In the genomic region with DNA sequence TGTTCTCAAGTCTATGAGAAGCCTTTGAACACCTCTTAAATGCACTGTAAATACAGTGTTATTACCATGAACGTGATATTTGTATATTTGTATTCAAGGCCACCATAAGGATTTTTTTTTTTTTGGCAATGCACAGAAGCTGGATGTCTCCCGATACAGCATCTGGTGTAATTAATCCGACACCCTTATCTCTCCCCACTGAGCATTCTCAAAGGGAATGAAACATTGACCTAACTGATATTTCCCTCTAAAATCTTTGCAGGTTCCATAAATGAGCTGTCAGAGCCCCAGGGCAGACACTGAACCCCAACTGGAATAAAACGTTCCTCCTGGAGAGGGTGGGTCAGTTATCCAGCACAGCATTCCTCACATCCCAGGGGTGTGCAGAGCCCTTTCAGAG, we compare ENCODE assay signal across 20 cellular contexts.
"Had no signal": no experiment of that assay in that cellular context is flagged by ENCODE, and none has a peak within 500 bp of the region (broad histone marks: within the 10 kb centered on the region; RNA-seq: fewer than 3 reads in every experiment).

No MANE protein-coding gene starts in this region.

- H3K4me1 ChIP-seq: left ventricle myocardium inferior, right atrium auricular region, right lobe of liver, tibial nerve, uterus had no signal

- ATAC-seq: naive thymus-derived CD4-positive, alpha-beta T cell; natural killer cell treated with Interleukin-12 subunit alpha and Interleukin-12 subunit beta and Interleukin-15 and Interleukin-18, amount 100 ng/mL, for 72 hours; right lobe of liver; stimulated activated memory B cell treated with anti-CD40 and anti-IgM and Interleukin-4, amounts not matched to agents 10 μg/mL and 1 μg/mL and 100 μg/mL, for 72 hours; stimulated activated naive CD8-positive, alpha-beta T cell treated with anti-CD3 and anti-CD28 coated beads, Interleukin-15, amount 100 ng/mL, for 72 hours had no signal

- H3K4me3 ChIP-seq: left ventricle myocardium inferior, lung, ovary, right atrium auricular region, right lobe of liver, smooth muscle cell, tibial nerve, uterus had no signal

- H3K9me3 ChIP-seq: left ventricle myocardium inferior, ovary, right atrium auricular region, right lobe of liver, tibial nerve, uterus had no signal

- DNase-seq: islet precursor cell; left ventricle myocardium inferior; mesendoderm; naive thymus-derived CD4-positive, alpha-beta T cell; ovary; right lobe of liver; stimulated activated CD4-positive, alpha-beta T cell treated with anti-CD3 and anti-CD28 coated beads, Interleukin-1b, Interleukin-23, amount 100 ng/mL, for 48 hours; stimulated activated CD4-positive, alpha-beta T cell treated with anti-CD3 and anti-CD28 coated beads, Interleukin-2, amount 100 ng/mL, for 48 hours; stimulated activated CD4-positive, alpha-beta T cell treated with anti-CD3 and anti-CD28 coated beads, Interleukin-4, amount 100 ng/mL, for 4 hours; stimulated activated CD8-positive, alpha-beta memory T cell treated with anti-CD3 and anti-CD28 coated beads, Interleukin-4, amount 100 ng/mL, for 48 hours; stimulated activated naive CD4-positive, alpha-beta T cell treated with Interleukin-2 at 50 U/mL for 16 hours; stimulated activated naive CD8-positive, alpha-beta T cell treated with anti-CD3 and anti-CD28 coated beads, Interleukin-15, amount 100 ng/mL, for 72 hours; substantia nigra; uterus had no signal

- H3K27ac ChIP-seq: left ventricle myocardium inferior, ovary, right atrium auricular region, right lobe of liver, tibial nerve, uterus had no signal

- H3K4me2 ChIP-seq: smooth muscle cell had no signal

- H3K27me3 ChIP-seq: ovary, right atrium auricular region, right lobe of liver, tibial nerve, uterus had no signal

- H3K36me3 ChIP-seq: left ventricle myocardium inferior, ovary, right atrium auricular region, right lobe of liver, tibial nerve, uterus had no signal
